ENCODE assay signal across 1 cellular context in genomic region chr9:95508968-95509850, GRCh38.
TF ChIP-seq lines count a peak whose summit lies in the region.

No MANE protein-coding gene starts in this region.

TF ChIP-seq in IMR-90, 13 proteins besides CTCF, POLR2A, EP300 and RAD21:
- TF ChIP-seq NFE2L2 (IDR thresholded peaks at IDR 0.05; ENCODE audit: low read depth, low read length) (0 out of 2 replicates have a peak, but pooled peaks have one; percentile 35), BHLHE40 (IDR thresholded peaks at IDR 0.05; ENCODE audit: low read depth, low read length) (0 out of 2 replicates have a peak, but pooled peaks have one; percentile 7), MXI1 (IDR thresholded peaks at IDR 0.05; ENCODE audit: borderline replicate concordance, low read depth, low read length) (peak; percentile 13; the same call in 1 of the 2 replicates), MAZ (IDR thresholded peaks at IDR 0.05; ENCODE audit: borderline replicate concordance, low read depth, low read length) (peak; percentile 81; the same call in 1 of the 2 replicates), USF2 (IDR thresholded peaks at IDR 0.05; ENCODE audit: low read depth, low read length) (peak; percentile 46; the same call in 1 of the 2 replicates), RCOR1 (IDR thresholded peaks at IDR 0.05; ENCODE audit: insufficient replicate concordance, low read length) (no peak)
